17 cellular contexts compared by ENCODE assay signal in genomic region chr10:21296575-21297355, GRCh38.
A peak's percentile ranks its signal among the peaks of the same experiment; 100 is the strongest.
DNase-seq lines count a peak whose midpoint lies in the region; ATAC-seq and TF ChIP-seq lines count a peak whose summit lies in the region.
"Had no signal": no experiment of that assay in that cellular context is flagged by ENCODE, and none has a peak within 500 bp of the region (broad histone marks: within the 10 kb centered on the region; RNA-seq: fewer than 3 reads in every experiment).

No MANE protein-coding gene starts in this region.

- no peak overlapping the region for H3K4me2 ChIP-seq in mesenchymal stem cell (ENCODE audit: low read length, poor library complexity, severe bottlenecking)

- H3K4me3 ChIP-seq in HUES48 (ENCODE audit: low read depth, low read length) (no peak overlapping the region), Panc1 (ENCODE audit: low read depth in 2 of 2, low read length in 2 of 2) (no peak overlapping the region), mesenchymal stem cell (ENCODE audit: insufficient read depth in 1 of 2, low read depth in 1 of 2, low read length in 2 of 2) (no peak overlapping the region)

- no peak overlapping the region for H3K14ac ChIP-seq in mesenchymal stem cell (ENCODE audit: low read length in 2 of 2)

- H2BK12ac ChIP-seq in mesenchymal stem cell (ENCODE audit: low read length in 2 of 2) = no peak overlapping the region

- no peak overlapping the region for H3K18ac ChIP-seq in mesenchymal stem cell (ENCODE audit: low read depth in 1 of 2, low read length in 2 of 2)

- no peak overlapping the region for H4K91ac ChIP-seq in mesenchymal stem cell (ENCODE audit: low read length)

- H3K9me3 ChIP-seq in HUES48 (ENCODE audit: control insufficient read depth, insufficient read depth, low read length) (no peaks in the 10 kb centered on the region), Panc1 (ENCODE audit: control insufficient read depth, insufficient read depth, low read depth, low read length) (no peaks in the 10 kb centered on the region), mesenchymal stem cell (ENCODE audit: control insufficient read depth, low read length) (no peaks in the 10 kb centered on the region)

- H2BK5ac ChIP-seq in mesenchymal stem cell (ENCODE audit: low read depth, low read length, poor library complexity, severe bottlenecking) = no peak overlapping the region

- POLR2A ChIA-PET in Panc1 (lab: Charles Lee) = no interaction called here

- H3K4ac ChIP-seq in mesenchymal stem cell (ENCODE audit: low read depth in 1 of 2, low read length in 2 of 2) = no peak overlapping the region

- 96% methylated on average over 12 of the region's 13 CpGs for WGBS in mesenchymal stem cell

- H3K4me1 ChIP-seq in HUES48 (ENCODE audit: control insufficient read depth, insufficient read depth, low read length) (peaks cover 51% of the 10 kb centered on the region), Panc1 (ENCODE audit: control insufficient read depth, insufficient read depth, low read length) (peaks cover 36% of the 10 kb centered on the region), mesenchymal stem cell (ENCODE audit: control insufficient read depth, insufficient read depth, low read depth, low read length) (peaks cover 10% of the 10 kb centered on the region)

- in situ Hi-C loops in Panc1 (cut with HindIII; ENCODE audit: low pct_unique_long_range_greater_than_20kb, low sequenced_read_pairs) = no loop called here

- peak overlapping the region; percentile 38 for H4K8ac ChIP-seq in mesenchymal stem cell (ENCODE audit: low read length)

- BruUV-seq in Panc1 (replicated peaks; lab: Mats Ljungman, UMichigan) = no TSS peak

- H3K27me3 ChIP-seq in HUES48 (ENCODE audit: control insufficient read depth, insufficient read depth, low read length) = no peaks in the 10 kb centered on the region
- H3K27me3 ChIP-seq in Panc1 (ENCODE audit: control insufficient read depth, insufficient read depth, low read length) = no peaks in the 10 kb centered on the region
- no peaks in the 10 kb centered on the region for H3K27me3 ChIP-seq in mesenchymal stem cell (ENCODE audit: control insufficient read depth in 1 of 2, insufficient read depth in 1 of 2, low read length in 2 of 2)

- DNase-seq in Panc1 (ENCODE audit: low read depth, low spot score) = no peak
- no peak for DNase-seq in mesenchymal stem cell
- DNase-seq in renal cortical epithelial cell (ENCODE audit: low read depth) = peak; percentile 53
- no peak for DNase-seq in activated CD8-positive, alpha-beta memory T cell treated with anti-CD3 and anti-CD28 coated beads, Interleukin-2, amount 50 U/mL, for 48 hours
- DNase-seq in SK-N-DZ (ENCODE audit: low spot score) = no peak
- DNase-seq in effector CD4-positive, alpha-beta T cell = no peak
- DNase-seq: C1 segment of cervical spinal cord, DMS153, EL, Kasumi-1, NCI-H1105 treated with DMSO at 0.1 percent for 48 hours, NCI-H1930, NCI-H2171, NCI-H524, PC-3 had no signal

- ATAC-seq in Panc1 (no peak), GM21576 (IDR thresholded peaks at IDR 0.05; ENCODE audit: unreplicated experiment) (no peak)
- ATAC-seq: PC-3 had no signal

- no peak overlapping the region for H2AFZ ChIP-seq in mesenchymal stem cell (ENCODE audit: low read depth, low read length)

- H3K23ac ChIP-seq in mesenchymal stem cell (ENCODE audit: low read length in 2 of 2) = no peak overlapping the region

- H3K27ac ChIP-seq in HUES48 (ENCODE audit: low read depth, low read length) (peak overlapping the region; percentile 84), Panc1 (ENCODE audit: low read length) (peak overlapping the region; percentile 99), mesenchymal stem cell (ENCODE audit: low read length, poor library complexity, severe bottlenecking) (no peak overlapping the region)

- H3K9ac ChIP-seq in HUES48 (ENCODE audit: low read depth, low read length) = no peak overlapping the region
- no peak overlapping the region for H3K9ac ChIP-seq in mesenchymal stem cell (ENCODE audit: low read length)

- CTCF ChIA-PET in Panc1 (lab: Charles Lee) = no interaction called here

- H2BK120ac ChIP-seq in mesenchymal stem cell (ENCODE audit: low read depth, low read length) = no peak overlapping the region

- peak overlapping the region; percentile 74 for H2BK15ac ChIP-seq in mesenchymal stem cell (ENCODE audit: low read depth, poor library complexity, severe bottlenecking)

- H3K79me1 ChIP-seq in mesenchymal stem cell (replicated peaks; ENCODE audit: low read length, poor library complexity, severe bottlenecking) = no peaks in the 10 kb centered on the region

- no peaks in the 10 kb centered on the region for H3K36me3 ChIP-seq in HUES48 (ENCODE audit: control insufficient read depth, insufficient read depth, low read length)
- H3K36me3 ChIP-seq in Panc1 (ENCODE audit: control insufficient read depth, insufficient read depth, low read length) = no peaks in the 10 kb centered on the region
- H3K36me3 ChIP-seq in mesenchymal stem cell (ENCODE audit: control insufficient read depth in 1 of 2, insufficient read depth in 2 of 2, low read depth in 1 of 2, low read length in 2 of 2) = no peaks in the 10 kb centered on the region

- H2AK5ac ChIP-seq in mesenchymal stem cell (ENCODE audit: low read length, severe bottlenecking) = peak overlapping the region; percentile 95

- intact Hi-C loops in Panc1 (cut with micrococcal nuclease; ENCODE audit: unreplicated experiment) = loop anchor here (10.0 kb wide), 1 partner anchor 68 kb away; no protein-coding TSS in a partner anchor

- TF ChIP-seq CTCF in Panc1 (IDR thresholded peaks at IDR 0.05) = no peak
